In the genomic region with DNA sequence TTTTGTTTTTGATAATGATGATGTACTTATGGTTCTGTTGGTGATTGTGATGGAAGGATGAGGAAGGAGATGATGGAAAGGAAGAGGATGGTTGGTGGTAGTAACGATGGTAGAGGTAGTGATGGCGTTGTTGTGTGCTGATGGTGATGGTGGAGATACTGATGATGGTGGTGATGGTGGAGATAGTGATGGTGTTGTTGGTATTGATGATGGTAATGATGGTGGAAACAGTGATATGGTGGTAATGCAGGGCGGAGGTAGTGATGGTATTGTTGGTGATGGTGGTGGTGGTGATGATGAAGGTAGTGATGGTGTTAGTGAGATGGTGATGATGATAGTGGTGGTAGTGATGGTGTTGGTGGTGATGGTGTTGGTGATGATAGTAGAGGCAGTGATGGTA, we compare ENCODE assay signal across 2 cellular contexts.
TF ChIP-seq lines count a peak whose summit lies in the region.

No MANE protein-coding gene starts in this region.

TF ChIP-seq in HEK293, 187 proteins besides CTCF, POLR2A, EP300 and RAD21:
- 0 out of 2 replicates have a peak, but pooled peaks have one; percentile 69 for TF ChIP-seq ZNF311 (tag by site-specific recombination; IDR thresholded peaks at IDR 0.05; ENCODE audit: borderline replicate concordance)
- TF ChIP-seq ZNF777 (tag by site-specific recombination; IDR thresholded peaks at IDR 0.05; ENCODE audit: borderline replicate concordance): peak; percentile 18; the same call in 1 of the 2 replicates
- TF ChIP-seq ZNF560 (tag by site-specific recombination; IDR thresholded peaks at IDR 0.05; ENCODE audit: borderline replicate concordance): 0 out of 2 replicates have a peak, but pooled peaks have one; percentile 59
- 0 out of 2 replicates have a peak, but pooled peaks have one; percentile 34 for TF ChIP-seq ZNF175 (tag by site-specific recombination; IDR thresholded peaks at IDR 0.05)
- TF ChIP-seq, protein P1, sequence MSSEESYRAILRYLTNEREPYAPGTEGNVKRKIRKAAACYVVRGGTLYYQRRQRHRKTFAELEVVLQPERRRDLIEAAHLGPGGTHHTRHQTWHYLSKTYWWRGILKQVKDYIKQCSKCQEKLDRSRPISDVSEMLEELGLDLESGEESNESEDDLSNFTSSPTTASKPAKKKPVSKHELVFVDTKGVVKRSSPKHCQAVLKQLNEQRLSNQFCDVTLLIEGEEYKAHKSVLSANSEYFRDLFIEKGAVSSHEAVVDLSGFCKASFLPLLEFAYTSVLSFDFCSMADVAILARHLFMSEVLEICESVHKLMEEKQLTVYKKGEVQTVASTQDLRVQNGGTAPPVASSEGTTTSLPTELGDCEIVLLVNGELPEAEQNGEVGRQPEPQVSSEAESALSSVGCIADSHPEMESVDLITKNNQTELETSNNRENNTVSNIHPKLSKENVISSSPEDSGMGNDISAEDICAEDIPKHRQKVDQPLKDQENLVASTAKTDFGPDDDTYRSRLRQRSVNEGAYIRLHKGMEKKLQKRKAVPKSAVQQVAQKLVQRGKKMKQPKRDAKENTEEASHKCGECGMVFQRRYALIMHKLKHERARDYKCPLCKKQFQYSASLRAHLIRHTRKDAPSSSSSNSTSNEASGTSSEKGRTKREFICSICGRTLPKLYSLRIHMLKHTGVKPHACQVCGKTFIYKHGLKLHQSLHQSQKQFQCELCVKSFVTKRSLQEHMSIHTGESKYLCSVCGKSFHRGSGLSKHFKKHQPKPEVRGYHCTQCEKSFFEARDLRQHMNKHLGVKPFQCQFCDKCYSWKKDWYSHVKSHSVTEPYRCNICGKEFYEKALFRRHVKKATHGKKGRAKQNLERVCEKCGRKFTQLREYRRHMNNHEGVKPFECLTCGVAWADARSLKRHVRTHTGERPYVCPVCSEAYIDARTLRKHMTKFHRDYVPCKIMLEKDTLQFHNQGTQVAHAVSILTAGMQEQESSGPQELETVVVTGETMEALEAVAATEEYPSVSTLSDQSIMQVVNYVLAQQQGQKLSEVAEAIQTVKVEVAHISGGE (tag by site-specific recombination; conservative IDR thresholded peaks at IDR 0.05; ENCODE audit: low read depth): no peak
- TF ChIP-seq ZNF521 (tag by site-specific recombination; IDR thresholded peaks at IDR 0.05): 0 out of 2 replicates have a peak, but pooled peaks have one; percentile 64
- no peak; the same call in 1 of the 2 replicates for TF ChIP-seq ZNF266 (tag by site-specific recombination; IDR thresholded peaks at IDR 0.05; ENCODE audit: low read depth)
- TF ChIP-seq ZNF544 (tag by site-specific recombination; IDR thresholded peaks at IDR 0.05): peak; percentile 44; the same call in 1 of the 2 replicates
- 0 out of 2 replicates have a peak, but pooled peaks have one; percentile 60 for TF ChIP-seq ZNF621 (tag by site-specific recombination; IDR thresholded peaks at IDR 0.05)
TF ChIP-seq in HEK293: peak in this region for 7.

TF ChIP-seq in GM12878, 131 proteins besides CTCF, POLR2A, EP300 and RAD21:
- TF ChIP-seq HDGF (IDR thresholded peaks at IDR 0.05) (peak; percentile 91), MXI1 (IDR thresholded peaks at IDR 0.05; ENCODE audit: low read depth, low read length) (no peak), KAT2A (conservative IDR thresholded peaks at IDR 0.05; ENCODE audit: control insufficient read depth, low read depth, low read length) (no peak), MYC (IDR thresholded peaks at IDR 0.05; ENCODE audit: insufficient read depth, insufficient read length, insufficient replicate concordance, low read length, severe bottlenecking) (no peak), BACH1 (IDR thresholded peaks at IDR 0.05; ENCODE audit: borderline replicate concordance) (no peak), POLR2AphosphoS2 (IDR thresholded peaks at IDR 0.05; ENCODE audit: low read depth, low read length) (0 out of 2 replicates have a peak, but pooled peaks have one; percentile 32), ZNF622 (IDR thresholded peaks at IDR 0.05) (no peak), POLR2AphosphoS5 (IDR thresholded peaks at IDR 0.05; ENCODE audit: low read length) (peak; percentile 39; the same call in 1 of the 2 replicates)
- TF ChIP-seq, protein P2, sequence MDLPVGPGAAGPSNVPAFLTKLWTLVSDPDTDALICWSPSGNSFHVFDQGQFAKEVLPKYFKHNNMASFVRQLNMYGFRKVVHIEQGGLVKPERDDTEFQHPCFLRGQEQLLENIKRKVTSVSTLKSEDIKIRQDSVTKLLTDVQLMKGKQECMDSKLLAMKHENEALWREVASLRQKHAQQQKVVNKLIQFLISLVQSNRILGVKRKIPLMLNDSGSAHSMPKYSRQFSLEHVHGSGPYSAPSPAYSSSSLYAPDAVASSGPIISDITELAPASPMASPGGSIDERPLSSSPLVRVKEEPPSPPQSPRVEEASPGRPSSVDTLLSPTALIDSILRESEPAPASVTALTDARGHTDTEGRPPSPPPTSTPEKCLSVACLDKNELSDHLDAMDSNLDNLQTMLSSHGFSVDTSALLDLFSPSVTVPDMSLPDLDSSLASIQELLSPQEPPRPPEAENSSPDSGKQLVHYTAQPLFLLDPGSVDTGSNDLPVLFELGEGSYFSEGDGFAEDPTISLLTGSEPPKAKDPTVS (IDR thresholded peaks at IDR 0.05; ENCODE audit: low read depth, low read length): no peak
